Comparison of ENCODE assay signal across 25 cellular contexts in genomic region chr5:92565673-92566072, GRCh38.
"Had no signal": no experiment of that assay in that cellular context is flagged by ENCODE, and none has a peak within 500 bp of the region (broad histone marks: within the 10 kb centered on the region; RNA-seq: fewer than 3 reads in every experiment).

No MANE protein-coding gene starts in this region.

- H3K27me3 ChIP-seq: esophagus squamous epithelium, heart right ventricle, left lung, ovary, sigmoid colon, stomach, thyroid gland, vagina had no signal

- H3K9me3 ChIP-seq: esophagus squamous epithelium, heart right ventricle, left lung, ovary, psoas muscle, sigmoid colon, stomach, thyroid gland, vagina had no signal

- H3K36me3 ChIP-seq: esophagus squamous epithelium, heart right ventricle, left lung, ovary, sigmoid colon, stomach, thyroid gland, vagina had no signal

- H3K27ac ChIP-seq: esophagus squamous epithelium, heart right ventricle, left lung, ovary, psoas muscle, sigmoid colon, stomach, thyroid gland, vagina had no signal

- ATAC-seq: effector memory CD8-positive, alpha-beta T cell; heart right ventricle; left cardiac atrium; left lung; naive thymus-derived CD4-positive, alpha-beta T cell; psoas muscle; right cardiac atrium; stimulated activated effector memory CD8-positive, alpha-beta T cell treated with anti-CD3 and anti-CD28 coated beads, Interleukin-12 subunit alpha, Interleukin-12 subunit beta, amount 100 ng/mL, for 72 hours had no signal

- DNase-seq: effector memory CD8-positive, alpha-beta T cell; erythroblast; esophagus squamous epithelium; foreskin melanocyte; glutamatergic neuron; heart right ventricle; hippocampal formation; left cardiac atrium; left lung; mesenchymal stem cell; naive thymus-derived CD4-positive, alpha-beta T cell; nucleus accumbens; ovary; posterior cingulate gyrus; psoas muscle; right cardiac atrium; sigmoid colon; stimulated activated CD4-positive, alpha-beta T cell treated with anti-CD3 and anti-CD28 coated beads, Interleukin-2, amount 100 ng/mL, for 24 hours; stimulated activated CD4-positive, alpha-beta T cell treated with anti-CD3 and anti-CD28 coated beads, Interleukin-4, amount 100 ng/mL, for 24 hours; stimulated activated naive CD4-positive, alpha-beta T cell treated with Interleukin-2 at 50 U/mL for 16 hours; stomach; thyroid gland; trophoblast cell had no signal

- H3K4me1 ChIP-seq: esophagus squamous epithelium, heart right ventricle, left lung, psoas muscle, sigmoid colon, stomach, thyroid gland, vagina had no signal

- H3K4me3 ChIP-seq: esophagus squamous epithelium, heart right ventricle, left lung, ovary, psoas muscle, sigmoid colon, stomach, thyroid gland, vagina had no signal
